In the genomic region with DNA sequence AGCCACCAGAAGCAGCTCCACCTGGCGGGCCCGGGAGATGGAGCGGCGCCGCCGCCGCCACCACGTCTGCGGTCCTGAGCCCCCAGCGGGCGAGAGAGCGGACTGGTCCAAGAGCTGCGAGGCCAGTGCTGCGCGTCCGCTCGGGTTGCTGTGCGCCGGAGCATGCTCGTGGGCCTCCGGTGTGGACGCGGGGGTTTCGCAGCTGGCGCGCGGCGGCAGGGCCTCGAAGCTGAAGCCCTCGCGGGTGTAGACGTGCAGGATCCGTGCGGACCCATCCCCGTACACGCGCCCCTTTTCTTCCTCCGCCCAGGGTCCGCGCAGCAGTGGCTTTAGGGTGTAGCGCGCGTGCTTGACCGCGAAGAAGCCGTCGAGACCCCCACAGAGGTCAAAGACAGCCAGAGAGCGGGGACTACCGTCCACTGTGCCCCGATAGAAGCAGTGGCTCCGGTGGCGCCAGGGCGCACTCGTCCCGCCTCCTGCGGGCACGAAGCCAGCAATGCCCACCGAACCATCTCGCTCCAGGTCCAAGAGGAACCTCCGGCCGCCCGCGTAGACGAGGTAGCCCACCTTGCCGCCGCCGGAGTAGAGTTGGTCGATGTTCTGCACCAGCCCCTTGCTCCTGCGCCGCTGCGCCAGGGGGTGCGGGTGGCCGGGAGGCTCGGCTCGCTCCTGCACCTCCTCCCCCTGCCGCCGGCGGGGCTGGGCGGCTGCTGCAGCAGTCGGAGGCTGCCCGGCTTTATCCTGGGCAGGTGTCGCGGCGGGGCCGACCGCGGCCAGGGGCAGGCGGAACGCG, we compare ENCODE assay signal across 8 cellular contexts. TPM values are rescaled to one million over a fixed set of nuclear protein-coding genes. Genes with fewer than 3 reads are reported as not detected.
DNase-seq lines count a peak whose midpoint lies in the region; ATAC-seq and TF ChIP-seq lines count a peak whose summit lies in the region.

No MANE protein-coding gene starts in this region.

- peak overlapping the region in 18 of 21 experiments; percentile 25 to 82 (median 70) for H3K27ac ChIP-seq in skin epidermis

- no peaks in the 10 kb centered on the region for H3K36me3 Mint-ChIP-seq in HFFc6 (ENCODE audit: low read depth)

- TF ChIP-seq CTCF in HFFc6 (IDR thresholded peaks at IDR 0.05) = peak; percentile 29

- no peaks in the 10 kb centered on the region for H3K9me3 Mint-ChIP-seq in HFFc6

- ATAC-seq in HG03571 (IDR thresholded peaks at IDR 0.05; ENCODE audit: unreplicated experiment) (no peak), GM18907 (IDR thresholded peaks at IDR 0.05; ENCODE audit: unreplicated experiment) (no peak), HG03565 (IDR thresholded peaks at IDR 0.05; ENCODE audit: unreplicated experiment) (no peak)

- H3K27ac Mint-ChIP-seq in HFFc6 = no peak overlapping the region; the same call in 1 of the 2 replicates

- H3K4me1 Mint-ChIP-seq in HFFc6 (ENCODE audit: low read depth) = peaks cover 48% of the 10 kb centered on the region

- peak overlapping the region; percentile 92 for H3K4me3 Mint-ChIP-seq in HFFc6

- DNase-seq in HFFc6 (no peak), astrocyte of the hippocampus (ENCODE audit: low read depth, low spot score) (peak; percentile 48), iPS-NIHi11 (ENCODE audit: low spot score) (peak; percentile 85), NCI-H510A (lab: John Stamatoyannopoulos, UW) (no peak)

- H3K4me3 ChIP-seq in skin epidermis = peak overlapping the region; percentile 39 to 53 (median 43)

- H3K27me3 Mint-ChIP-seq in HFFc6 (ENCODE audit: insufficient read depth) = peaks cover 6% of the 10 kb centered on the region

RNA-seq across cellular contexts. Expression of gene ADAMTS5, which starts 1.1 kb away (rescaled TPM):
- total RNA-seq in HFFc6 (2021; fragmentation: NEBNext Ultra II Directional; extraction: Animal tissue kit (Norgen Biotek cat#: 25700)) = 10 to 100 TPM in 1 of 6 experiments, 1 to 10 TPM in 5; 5.5 to 13.7 (median 6.7) TPM

Comparison
In these comparisons a context has a peak if more than half of its experiments do, and no peak if none do; other contexts are left out.
1. DNase-seq: peak in astrocyte of the hippocampus (single experiment) and iPS-NIHi11 (single experiment); none in HFFc6 (single experiment) and NCI-H510A (single experiment).